ENCODE assay signal across 9 cellular contexts in the genomic region with DNA sequence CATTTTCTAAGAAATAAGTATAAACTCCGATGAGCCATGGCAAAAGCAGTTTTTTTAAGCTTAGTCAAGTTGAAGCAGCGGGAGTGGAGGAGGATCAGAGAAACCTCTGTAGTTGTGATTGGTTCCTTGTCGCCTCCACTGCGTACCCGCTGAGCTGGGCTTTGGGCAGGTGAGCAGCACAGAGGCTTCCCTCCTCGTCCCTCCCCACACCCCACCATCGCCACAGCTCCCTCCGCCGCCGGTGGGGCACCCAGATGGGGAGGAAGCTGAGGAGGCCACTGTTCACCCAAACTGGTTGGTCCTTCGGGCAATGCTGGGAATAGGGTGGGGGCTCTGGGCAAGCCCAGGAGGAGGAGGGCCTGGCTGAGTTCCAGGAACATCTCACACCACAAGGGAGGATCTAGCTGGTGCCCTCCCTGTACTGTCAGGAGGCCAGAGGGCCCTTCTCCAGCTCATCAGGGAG. TPM values are rescaled to one million over a fixed set of nuclear protein-coding genes. Genes with fewer than 3 reads are reported as not detected.
A peak's percentile ranks its signal among the peaks of the same experiment; 100 is the strongest.
DNase-seq lines count a peak whose midpoint lies in the region; ATAC-seq and TF ChIP-seq lines count a peak whose summit lies in the region.
"Had no signal": no experiment of that assay in that cellular context is flagged by ENCODE, and none has a peak within 500 bp of the region (broad histone marks: within the 10 kb centered on the region; RNA-seq: fewer than 3 reads in every experiment).

No MANE protein-coding gene starts in this region.

- H3K4me3 ChIP-seq in dorsolateral prefrontal cortex (peak overlapping the region in 2 of 59 donors; percentile 9 to 11), thyroid gland (replicated peaks in 1 of 3) (no peak overlapping the region)
- H3K4me3 ChIP-seq in CD8-positive, alpha-beta T cell (ENCODE audit: low read depth, low read length) = no peak overlapping the region
- H3K4me3 ChIP-seq: pancreas had no signal

- peaks cover 8 to 13% of the 10 kb centered on the region in 2 donors for H3K36me3 ChIP-seq in thyroid gland
- H3K36me3 ChIP-seq in CD8-positive, alpha-beta T cell (ENCODE audit: insufficient read depth, low read length) = no peaks in the 10 kb centered on the region
- H3K36me3 ChIP-seq: pancreas had no signal

- no peaks in the 10 kb centered on the region for H3K9me3 Mint-ChIP-seq in activated naive CD4-positive, alpha-beta T cell treated with anti-CD3 and anti-CD28 coated beads for 36 hours
- H3K9me3 Mint-ChIP-seq in CD8-positive, alpha-beta T cell = no peaks in the 10 kb centered on the region

- H3K4me1 Mint-ChIP-seq in activated naive CD4-positive, alpha-beta T cell treated with anti-CD3 and anti-CD28 coated beads for 36 hours (ENCODE audit: low read depth) = peaks cover 12% of the 10 kb centered on the region
- peaks cover 7% of the 10 kb centered on the region for H3K4me1 Mint-ChIP-seq in CD8-positive, alpha-beta T cell (ENCODE audit: low read depth)

- intact Hi-C loops in activated naive CD4-positive, alpha-beta T cell treated with anti-CD3 and anti-CD28 coated beads for 36 hours (cut with micrococcal nuclease) = loop anchor here (10.0 kb wide), 2 partner anchors 275 to 475 kb away; a partner anchor contains a TSS
- intact Hi-C loops in dorsolateral prefrontal cortex (cut with DNase I) (loop anchor here in 1 of 2 donors (5.0 kb wide), 2 partner anchors 67 to 387 kb away; a partner anchor contains a TSS), thyroid gland (cut with DNase I) (loop anchor here (5.0 kb wide), 1 partner anchor 97 kb away; no protein-coding TSS in a partner anchor)
- intact Hi-C loops in CD8-positive, alpha-beta T cell (cut with DNase I, micrococcal nuclease) = loop anchor here (10.0 kb wide), 2 partner anchors 165 to 195 kb away; a partner anchor contains a TSS

- H3K36me3 Mint-ChIP-seq in activated naive CD4-positive, alpha-beta T cell treated with anti-CD3 and anti-CD28 coated beads for 36 hours (ENCODE audit: low read depth) = no peaks in the 10 kb centered on the region
- peaks cover 21% of the 10 kb centered on the region for H3K36me3 Mint-ChIP-seq in CD8-positive, alpha-beta T cell

- ATAC-seq in GM18505 (IDR thresholded peaks at IDR 0.05; ENCODE audit: unreplicated experiment) (no peak), HG02852 (IDR thresholded peaks at IDR 0.05; ENCODE audit: unreplicated experiment) (no peak)
- ATAC-seq in CD8-positive, alpha-beta T cell = no peak
- ATAC-seq: pancreas had no signal

- TF ChIP-seq POLR2A in thyroid gland (IDR thresholded peaks at IDR 0.05) (peak in 1 of 2 donors; percentile 6), GM18505 (IDR thresholded peaks at IDR 0.05; ENCODE audit: borderline replicate concordance, extremely low read depth, insufficient read depth, insufficient read length) (no peak)

- H3K27me3 Mint-ChIP-seq in activated naive CD4-positive, alpha-beta T cell treated with anti-CD3 and anti-CD28 coated beads for 36 hours (ENCODE audit: low read depth) = no peaks in the 10 kb centered on the region
- no peaks in the 10 kb centered on the region for H3K27me3 Mint-ChIP-seq in CD8-positive, alpha-beta T cell (ENCODE audit: low read depth)

- 39 to 43% methylated on average over 10 to 11 of the region's 11 CpGs for WGBS in thyroid gland, 2 donors

- H3K4me1 ChIP-seq in thyroid gland = peaks cover 31 to 45% of the 10 kb centered on the region in 2 donors
- H3K4me1 ChIP-seq in CD8-positive, alpha-beta T cell (ENCODE audit: insufficient read depth, low read length) = peaks cover 12% of the 10 kb centered on the region

- H3K27me3 ChIP-seq in dorsolateral prefrontal cortex (no peaks in the 10 kb centered on the region), thyroid gland (no peaks in the 10 kb centered on the region)
- H3K27me3 ChIP-seq in CD8-positive, alpha-beta T cell (ENCODE audit: insufficient read depth, low read length) = no peaks in the 10 kb centered on the region
- H3K27me3 ChIP-seq: pancreas had no signal

- H3K27ac ChIP-seq in dorsolateral prefrontal cortex = peak overlapping the region in 30 of 59 donors; percentile 13 to 83 (median 47)
- H3K27ac ChIP-seq in thyroid gland = peak overlapping the region; percentile 18 to 87 (median 79)
- H3K27ac ChIP-seq in CD8-positive, alpha-beta T cell (ENCODE audit: low read depth, low read length) = no peak overlapping the region
- H3K27ac ChIP-seq: pancreas had no signal

- CTCF ChIA-PET in activated naive CD4-positive, alpha-beta T cell treated with anti-CD3 and anti-CD28 coated beads for 36 hours (lab: Charles Lee) = interaction anchor here (1.0 to 2.9 kb wide), 6 partner anchors 86 to 488 kb away, joined by 3 to 16 read pairs (median 4); a partner anchor contains a TSS
- CTCF ChIA-PET in CD8-positive, alpha-beta T cell (lab: Charles Lee) = interaction anchor here (0.9 to 3.1 kb wide), 8 partner anchors 11 to 162 kb away, joined by 3 to 12 read pairs (median 4); no protein-coding TSS in a partner anchor

- TF ChIP-seq CTCF in dorsolateral prefrontal cortex (IDR thresholded peaks at IDR 0.05 in 54 of 56, conservative IDR thresholded peaks at IDR 0.05 in 2 of 56; ENCODE audit: low read depth in 1 of 56, partially characterized antibody in 56 of 56) (no peak), thyroid gland (IDR thresholded peaks at IDR 0.05) (no peak)
- TF ChIP-seq CTCF in CD8-positive, alpha-beta T cell (IDR thresholded peaks at IDR 0.05) = no peak

- peak overlapping the region; percentile 50 for H3K27ac Mint-ChIP-seq in activated naive CD4-positive, alpha-beta T cell treated with anti-CD3 and anti-CD28 coated beads for 36 hours
- H3K27ac Mint-ChIP-seq in CD8-positive, alpha-beta T cell = no peak overlapping the region

- no peak for DNase-seq in activated naive CD4-positive, alpha-beta T cell treated with anti-CD3 and anti-CD28 coated beads for 36 hours
- no peak for DNase-seq in activated naive CD4-positive, alpha-beta T cell treated with anti-CD3 and anti-CD28 coated beads, Interleukin-2, amount 50 U/mL, for 16 hours
- DNase-seq in NCI-H510A treated with DMSO at 0.1 percent for 48 hours (lab: John Stamatoyannopoulos, UW) = peak; percentile 90
- DNase-seq in dorsolateral prefrontal cortex = no peak
- DNase-seq in thyroid gland = peak; percentile 80 to 82
- DNase-seq in CD8-positive, alpha-beta T cell = no peak

- H3K4me3 Mint-ChIP-seq in activated naive CD4-positive, alpha-beta T cell treated with anti-CD3 and anti-CD28 coated beads for 36 hours = no peak overlapping the region
- no peak overlapping the region for H3K4me3 Mint-ChIP-seq in CD8-positive, alpha-beta T cell

- no peaks in the 10 kb centered on the region for H3K9me3 ChIP-seq in thyroid gland
- H3K9me3 ChIP-seq in CD8-positive, alpha-beta T cell (ENCODE audit: low read length) = no peaks in the 10 kb centered on the region
- H3K9me3 ChIP-seq: pancreas had no signal

- POLR2A ChIA-PET in CD8-positive, alpha-beta T cell (lab: Charles Lee) = interaction anchor here (0.6 kb wide), 1 partner anchor 442 kb away, joined by 5 read pairs; no protein-coding TSS in a partner anchor

RNA-seq across cellular contexts. Expression of a gene that starts 5.2 kb away (rescaled TPM):
- 100 to 1,000 TPM; 109 to 117 TPM for total RNA-seq in activated naive CD4-positive, alpha-beta T cell treated with anti-CD3 and anti-CD28 coated beads for 36 hours
- total RNA-seq in dorsolateral prefrontal cortex (100 to 1,000 TPM in 56 of 120 experiments, 10 to 100 TPM in 64; 65.1 to 138 (median 98.8) TPM), thyroid gland (10 to 100 TPM; 34.8 to 60.6 (median 50.3) TPM)
- 100 to 1,000 TPM; 171 to 181 TPM for total RNA-seq in CD8-positive, alpha-beta T cell

RNA-seq across cellular contexts. Expression of a gene that starts 13.1 kb away (rescaled TPM):
- 10 to 100 TPM; 24.5 to 25.5 TPM for total RNA-seq in activated naive CD4-positive, alpha-beta T cell treated with anti-CD3 and anti-CD28 coated beads for 36 hours
- total RNA-seq in dorsolateral prefrontal cortex = 10 to 100 TPM; 11.9 to 37.4 (median 20.2) TPM
- total RNA-seq in thyroid gland = 10 to 100 TPM; 23.0 to 39.4 (median 31.8) TPM
- 10 to 100 TPM; 13.6 to 15.1 TPM for total RNA-seq in CD8-positive, alpha-beta T cell

RNA-seq across cellular contexts. Expression of a gene that starts 31.0 kb away (rescaled TPM):
- 10 to 100 TPM; 20.7 to 21.0 TPM for total RNA-seq in activated naive CD4-positive, alpha-beta T cell treated with anti-CD3 and anti-CD28 coated beads for 36 hours
- total RNA-seq in dorsolateral prefrontal cortex (10 to 100 TPM; 16.8 to 50.0 (median 27.8) TPM), thyroid gland (10 to 100 TPM; 41.7 to 49.7 (median 43.4) TPM)
- 10 to 100 TPM; 18.6 to 21.1 TPM for total RNA-seq in CD8-positive, alpha-beta T cell

RNA-seq across cellular contexts. Expression of a gene that starts 31.5 kb away (rescaled TPM):
- total RNA-seq in activated naive CD4-positive, alpha-beta T cell treated with anti-CD3 and anti-CD28 coated beads for 36 hours = 1 to 10 TPM; 8.1 to 9.6 TPM
- total RNA-seq in dorsolateral prefrontal cortex = 100 to 1,000 TPM in 3 of 120 experiments, 10 to 100 TPM in 117; 19.7 to 109 (median 43.9) TPM
- total RNA-seq in thyroid gland = 10 to 100 TPM; 14.7 to 27.8 (median 19.7) TPM
- 1 to 10 TPM; 1.6 to 1.7 TPM for total RNA-seq in CD8-positive, alpha-beta T cell

RNA-seq across cellular contexts. Expression of a gene that starts 54.7 kb away (rescaled TPM):
- 10 to 100 TPM; 65.0 to 68.7 TPM for total RNA-seq in activated naive CD4-positive, alpha-beta T cell treated with anti-CD3 and anti-CD28 coated beads for 36 hours
- total RNA-seq in dorsolateral prefrontal cortex (100 to 1,000 TPM; 311 to 523 (median 421) TPM), thyroid gland (10 to 100 TPM; 41.8 to 64.5 (median 53.5) TPM)
- 10 to 100 TPM; 69.1 to 80.2 TPM for total RNA-seq in CD8-positive, alpha-beta T cell

Comparison
In these comparisons a context has a peak if more than half of its experiments do, and no peak if none do; other contexts are left out.
1. DNase-seq: peak in NCI-H510A treated with DMSO at 0.1 percent for 48 hours (single experiment) and thyroid gland (2 of 2); none in activated naive CD4-positive, alpha-beta T cell treated with anti-CD3 and anti-CD28 coated beads for 36 hours (single experiment), activated naive CD4-positive, alpha-beta T cell treated with anti-CD3 and anti-CD28 coated beads, Interleukin-2, amount 50 U/mL, for 16 hours (single experiment), dorsolateral prefrontal cortex (0 of 10) and CD8-positive, alpha-beta T cell (0 of 7).